8 cellular contexts compared by ENCODE assay signal in the genomic region with DNA sequence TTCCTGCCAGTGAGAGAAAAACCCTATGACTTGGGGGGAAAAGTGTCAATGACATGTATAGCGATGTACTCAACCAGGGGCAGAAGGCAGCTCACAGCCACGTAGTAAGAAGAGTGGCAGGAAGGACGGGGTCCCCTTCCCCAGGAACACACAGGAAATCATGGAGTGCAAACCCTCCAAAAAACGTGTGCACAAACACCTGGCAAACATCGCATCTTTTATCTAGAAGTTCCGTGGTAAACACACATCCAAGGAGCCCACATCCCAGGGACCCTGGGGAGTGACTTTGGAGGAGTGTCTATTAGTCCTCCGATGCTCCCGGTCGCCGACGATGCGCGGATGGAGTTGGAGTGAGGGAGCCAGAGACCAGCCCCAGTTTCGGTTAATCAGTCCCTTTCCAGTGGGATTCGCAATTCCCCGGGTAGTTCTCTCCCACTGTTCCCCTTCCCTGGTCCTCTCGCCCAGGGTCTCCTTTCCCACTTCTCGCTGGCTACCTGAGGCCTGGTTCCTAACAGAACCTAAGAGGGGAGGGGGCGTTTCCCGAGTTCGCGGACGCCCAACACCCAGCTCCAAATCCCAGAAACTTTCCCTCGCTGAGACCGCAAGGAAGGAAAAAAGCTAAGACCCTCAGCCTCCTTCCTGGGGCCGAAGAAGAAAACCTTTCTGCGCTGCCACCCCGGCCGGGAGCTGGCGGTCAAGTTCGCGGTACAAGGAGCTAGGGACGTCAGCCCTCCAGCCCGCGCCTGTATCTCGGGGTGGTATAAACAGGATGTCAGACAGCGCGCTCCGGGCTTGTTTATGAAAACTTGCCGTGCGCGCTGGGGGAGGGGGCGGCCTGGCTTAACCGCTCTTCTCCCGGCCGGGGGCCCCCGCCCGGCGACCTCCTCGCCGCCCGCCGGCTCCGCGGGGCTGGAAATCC. TPM values are rescaled to one million over a fixed set of nuclear protein-coding genes. Genes with fewer than 3 reads are reported as not detected.
DNase-seq lines count a peak whose midpoint lies in the region; ATAC-seq and TF ChIP-seq lines count a peak whose summit lies in the region.

No MANE protein-coding gene starts in this region.

- peak overlapping the region; percentile 78 for H3K27ac ChIP-seq in caudate nucleus (ENCODE audit: low read depth, low read length)

- CTCF ChIA-PET in activated B cell treated with CpG ODN at 0.5 μM for 24 hours (lab: Charles Lee) = interaction anchor here (1.2 kb wide), 1 partner anchor 101 kb away, joined by 4 read pairs; no protein-coding TSS in a partner anchor

- peak overlapping the region; percentile 88 for H3K27ac Mint-ChIP-seq in activated B cell treated with CpG ODN at 0.5 μM for 24 hours

- DNase-seq in ELR (ENCODE audit: low read depth) = peak; percentile 84
- peak; percentile 10 to 16 for DNase-seq in Kasumi-1 (lab: John Stamatoyannopoulos, UW)
- DNase-seq in activated B cell treated with CpG ODN at 0.5 μM for 24 hours = peak; percentile 24
- DNase-seq in caudate nucleus (lab: John Stamatoyannopoulos, UW) = peak in 38 of 61 donors; percentile 3 to 64 (median 40)
- peak; percentile 49 for DNase-seq in kidney glomerular epithelial cell (lab: John Stamatoyannopoulos, UW)
- peak; percentile 49 to 50 for DNase-seq in stimulated activated CD4-positive, alpha-beta T cell treated with anti-CD3 and anti-CD28 coated beads, Interleukin-1b, Interleukin-23, amount 100 ng/mL, for 4 hours (ENCODE audit: low read depth in 2 of 2)
- no peak for DNase-seq in GM13976 (ENCODE audit: low spot score)

- peak; percentile 36 for ATAC-seq in GM21825 (IDR thresholded peaks at IDR 0.05; ENCODE audit: unreplicated experiment)
- ATAC-seq in activated B cell treated with CpG ODN at 0.5 μM for 24 hours (ENCODE audit: low read depth) = peak; percentile 36

- in situ Hi-C loops in GM13976 (cut with MboI; ENCODE audit: low sequenced_read_pairs, unreplicated experiment) = loop anchor here (10.0 kb wide), 1 partner anchor 71 kb away; no protein-coding TSS in a partner anchor

- H3K36me3 Mint-ChIP-seq in activated B cell treated with CpG ODN at 0.5 μM for 24 hours (ENCODE audit: low read depth) = peaks cover 9% of the 10 kb centered on the region

- no peaks in the 10 kb centered on the region for H3K27me3 Mint-ChIP-seq in activated B cell treated with CpG ODN at 0.5 μM for 24 hours

- peaks cover 58% of the 10 kb centered on the region for H3K4me1 Mint-ChIP-seq in activated B cell treated with CpG ODN at 0.5 μM for 24 hours

- no peaks in the 10 kb centered on the region for H3K9me3 Mint-ChIP-seq in activated B cell treated with CpG ODN at 0.5 μM for 24 hours

- POLR2A ChIA-PET in activated B cell treated with CpG ODN at 0.5 μM for 24 hours (lab: Charles Lee) = interaction anchor here (0.6 to 3.1 kb wide), 18 partner anchors 9 to 114 kb away, joined by 3 to 31 read pairs (median 5); no protein-coding TSS in a partner anchor

- TF ChIP-seq CTCF in activated B cell treated with CpG ODN at 0.5 μM for 24 hours (IDR thresholded peaks at IDR 0.05) (no peak), GM13976 (IDR thresholded peaks at IDR 0.05; ENCODE audit: borderline replicate concordance, control extremely low read depth, extremely low read depth, insufficient read depth, missing control alignments) (no peak)

- intact Hi-C loops in activated B cell treated with CpG ODN at 0.5 μM for 24 hours (cut with micrococcal nuclease) = loop anchor here (1.0 to 10.0 kb wide), 9 partner anchors 9 to 1369 kb away; partner anchors contain the start of genes LEPR and LEPROT

- peak overlapping the region; percentile 93 for H3K4me3 Mint-ChIP-seq in activated B cell treated with CpG ODN at 0.5 μM for 24 hours

RNA-seq across cellular contexts. Expression of gene JAK1, which starts 0.9 kb away (rescaled TPM):
- 195 and 215 TPM in 2 replicates for total RNA-seq in activated B cell treated with CpG ODN at 0.5 μM for 24 hours
